1 cellular context compared by ENCODE assay signal in the genomic region with DNA sequence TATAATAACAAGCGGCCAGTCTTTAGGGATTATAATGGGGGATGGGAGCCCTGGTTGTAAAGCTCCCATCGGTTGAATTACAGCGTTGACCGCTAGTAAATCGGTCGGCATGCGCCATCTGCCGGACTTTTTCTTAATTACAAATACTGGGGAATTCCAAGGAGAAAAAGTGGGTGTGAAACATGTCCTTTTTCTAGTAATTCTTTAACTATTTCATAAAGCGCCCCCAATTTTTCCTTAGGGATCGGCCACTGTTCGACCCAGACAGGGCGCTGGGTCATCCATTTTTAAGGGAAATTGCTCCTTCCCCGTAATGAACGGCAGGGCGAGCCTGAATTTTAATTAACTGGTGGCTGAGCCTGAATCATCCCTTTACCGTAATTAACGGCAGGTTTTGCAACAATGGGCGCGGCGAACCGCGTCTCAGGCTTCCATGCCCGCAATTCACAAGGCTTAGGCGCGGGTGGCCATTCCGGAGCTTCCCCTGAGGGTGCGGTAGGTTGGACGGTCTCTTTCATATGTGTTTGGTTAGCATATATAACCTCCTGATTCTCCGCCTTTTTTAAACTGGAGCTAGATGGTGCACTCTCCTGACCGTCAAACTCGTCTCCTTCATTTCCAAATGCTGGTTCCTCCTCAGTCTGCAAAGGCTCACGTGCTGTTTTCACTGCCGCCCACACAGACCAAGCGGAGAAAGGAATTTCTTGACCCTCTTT.
A peak's percentile ranks its signal among the peaks of the same experiment; 100 is the strongest.
TF ChIP-seq lines count a peak whose summit lies in the region.

No MANE protein-coding gene starts in this region.

TF ChIP-seq in IMR-90, 13 proteins besides CTCF, POLR2A, EP300 and RAD21:
- TF ChIP-seq CEBPB (IDR thresholded peaks at IDR 0.05; ENCODE audit: low read depth, low read length) (peak; percentile 66; the same call in 1 of the 2 replicates), ELK1 (IDR thresholded peaks at IDR 0.05; ENCODE audit: borderline replicate concordance, low read depth, low read length) (no peak), BHLHE40 (IDR thresholded peaks at IDR 0.05; ENCODE audit: low read depth, low read length) (peak; percentile 45; the same call in 1 of the 2 replicates), SMC3 (IDR thresholded peaks at IDR 0.05; ENCODE audit: low read depth, low read length) (peak; percentile 72), MAFK (IDR thresholded peaks at IDR 0.05; ENCODE audit: low read depth, low read length) (no peak)
- TF ChIP-seq, protein P1, sequence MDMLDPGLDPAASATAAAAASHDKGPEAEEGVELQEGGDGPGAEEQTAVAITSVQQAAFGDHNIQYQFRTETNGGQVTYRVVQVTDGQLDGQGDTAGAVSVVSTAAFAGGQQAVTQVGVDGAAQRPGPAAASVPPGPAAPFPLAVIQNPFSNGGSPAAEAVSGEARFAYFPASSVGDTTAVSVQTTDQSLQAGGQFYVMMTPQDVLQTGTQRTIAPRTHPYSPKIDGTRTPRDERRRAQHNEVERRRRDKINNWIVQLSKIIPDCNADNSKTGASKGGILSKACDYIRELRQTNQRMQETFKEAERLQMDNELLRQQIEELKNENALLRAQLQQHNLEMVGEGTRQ (IDR thresholded peaks at IDR 0.05; ENCODE audit: low read depth, low read length), result no peak
